Comparison of ENCODE assay signal across 10 cellular contexts in genomic region chr11:118342503-118343161, GRCh38. TPM values are rescaled to one million over a fixed set of nuclear protein-coding genes. Genes with fewer than 3 reads are reported as not detected.
DNase-seq lines count a peak whose midpoint lies in the region; ATAC-seq and TF ChIP-seq lines count a peak whose summit lies in the region.
"Had no signal": no experiment of that assay in that cellular context is flagged by ENCODE, and none has a peak within 500 bp of the region (broad histone marks: within the 10 kb centered on the region; RNA-seq: fewer than 3 reads in every experiment).

Gene CD3D (minus strand): TSS chr11:118342705. CDS start chr11:118342607, 98 bp downstream.

- peaks cover 100% of the 10 kb centered on the region for H3K79me2 ChIP-seq in Loucy (ENCODE audit: insufficient read depth, low read length)

- peaks cover 80% of the 10 kb centered on the region for H3K4me1 ChIP-seq in Loucy (ENCODE audit: insufficient read depth, low read length, poor library complexity, severe bottlenecking)

- H3K4me2 ChIP-seq in Loucy (ENCODE audit: low read depth, low read length, poor library complexity, severe bottlenecking): peak within 1 kb of the TSS; percentile 91

- H3K27me3 ChIP-seq in Loucy (ENCODE audit: insufficient read depth, low read length, poor library complexity, severe bottlenecking): no peaks in the 10 kb centered on the region

- peak within 1 kb of the TSS; percentile 88 for H3K4me3 ChIP-seq in Loucy (ENCODE audit: low read length, poor library complexity, severe bottlenecking)

- DNase-seq in effector memory CD8-positive, alpha-beta T cell: peak; percentile 48 to 52 (median 49)
- DNase-seq in stimulated activated CD4-positive, alpha-beta T cell treated with anti-CD3 and anti-CD28 coated beads, TNF-alpha, amount 100 ng/mL, for 48 hours (ENCODE audit: low read depth in 3 of 3): peak in 2 of 3 donors; percentile 43 to 59
- DNase-seq in NCI-H1436 treated with DMSO at 0.1 percent for 48 hours (lab: John Stamatoyannopoulos, UW) (no peak), posterior vena cava (ENCODE audit: low spot score) (no peak), SW 1271 (lab: John Stamatoyannopoulos, UW) (no peak)
- DNase-seq: NCI-H2029 had no signal

- no peaks in the 10 kb centered on the region for H3K9me3 ChIP-seq in Loucy (ENCODE audit: insufficient read depth, low read depth, low read length)

- intact Hi-C loops in posterior vena cava (cut with DNase I): loop anchor here in 1 of 2 donors (10.0 kb wide), 1 partner anchor 138 kb away; no protein-coding TSS in a partner anchor

- CTCF ChIA-PET in activated CD8-positive, alpha-beta memory T cell treated with anti-CD3 and anti-CD28 coated beads for 36 hours (lab: Charles Lee): interaction anchor here (0.7 to 8.3 kb wide), 6 partner anchors 10 to 193 kb away, joined by 3 to 69 read pairs (median 6); partner anchors contain the start of genes CD3E and JAML

- H3K36me3 Mint-ChIP-seq in effector memory CD8-positive, alpha-beta T cell (ENCODE audit: insufficient read depth): peaks cover 50% of the 10 kb centered on the region

- POLR2A ChIA-PET in activated CD8-positive, alpha-beta memory T cell treated with anti-CD3 and anti-CD28 coated beads for 36 hours (lab: Charles Lee): interaction anchor here (0.8 to 2.4 kb wide), 7 partner anchors 17 to 128 kb away, joined by 3 to 21 read pairs (median 3); partner anchors contain the start of gene CD3E

- peaks cover 72 to 86% of the 10 kb centered on the region in 2 donors for H3K4me1 Mint-ChIP-seq in effector memory CD8-positive, alpha-beta T cell (ENCODE audit: low read depth in 2 of 2)

- peak within 1 kb of the TSS; percentile 96 for H3K9ac ChIP-seq in Loucy (ENCODE audit: low read depth, low read length, poor library complexity, severe bottlenecking)

- no peak for TF ChIP-seq CTCF in Loucy (conservative IDR thresholded peaks at IDR 0.05; ENCODE audit: low read length)

- peaks cover 11% of the 10 kb centered on the region for H3K36me3 ChIP-seq in Loucy (ENCODE audit: insufficient read depth, low read length)

- H3K9me2 ChIP-seq in Loucy (replicated peaks; ENCODE audit: low read depth, low read length): no peaks in the 10 kb centered on the region

- peak; percentile 51 for ATAC-seq in effector memory CD8-positive, alpha-beta T cell (replicated peaks)
- ATAC-seq in GM21528 (IDR thresholded peaks at IDR 0.05; ENCODE audit: low FRiP score, unreplicated experiment): no peak

- peak within 1 kb of the TSS; percentile 73 to 95 for H3K4me3 Mint-ChIP-seq in effector memory CD8-positive, alpha-beta T cell

- peak within 1 kb of the TSS; percentile 95 to 97 for H3K27ac Mint-ChIP-seq in effector memory CD8-positive, alpha-beta T cell

- peak within 1 kb of the TSS; percentile 57; the same call in 1 of the 2 replicates for H2AFZ ChIP-seq in Loucy (ENCODE audit: low read length)

- H3K27me3 Mint-ChIP-seq in effector memory CD8-positive, alpha-beta T cell: no peaks in the 10 kb centered on the region

- H3K9me3 Mint-ChIP-seq in effector memory CD8-positive, alpha-beta T cell: no peaks in the 10 kb centered on the region

- H4K20me1 ChIP-seq in Loucy (ENCODE audit: insufficient read depth, low read length, poor library complexity, severe bottlenecking): peaks cover 17% of the 10 kb centered on the region

- H3F3A ChIP-seq in Loucy (ENCODE audit: low read depth): peaks cover 9% of the 10 kb centered on the region; the same call in 1 of the 2 replicates

RNA-seq across cellular contexts. Expression of gene CD3D, which starts in this region (rescaled TPM):
- total RNA-seq in activated CD8-positive, alpha-beta memory T cell treated with anti-CD3 and anti-CD28 coated beads for 36 hours: 100 to 1,000 TPM; 407 to 417 TPM
- total RNA-seq in posterior vena cava: 1 to 10 TPM in 1 of 2 donors, not detected in 1; 1.2 TPM
- total RNA-seq: endothelial cell of umbilical vein had no signal

Comparison
In these comparisons a context has a peak if more than half of its experiments do, and no peak if none do; other contexts are left out.
1. RNA of gene CD3D (total RNA-seq): 407 to 417 TPM in activated CD8-positive, alpha-beta memory T cell treated with anti-CD3 and anti-CD28 coated beads for 36 hours; 1.2 TPM in posterior vena cava; every median in the first group is over 100 times any median in the second.
2. DNase-seq: peak in effector memory CD8-positive, alpha-beta T cell (3 of 3) and stimulated activated CD4-positive, alpha-beta T cell treated with anti-CD3 and anti-CD28 coated beads, TNF-alpha, amount 100 ng/mL, for 48 hours (2 of 3); none in NCI-H1436 treated with DMSO at 0.1 percent for 48 hours (single experiment), posterior vena cava (single experiment) and SW 1271 (0 of 2).